15 cellular contexts compared by ENCODE assay signal in the genomic region with DNA sequence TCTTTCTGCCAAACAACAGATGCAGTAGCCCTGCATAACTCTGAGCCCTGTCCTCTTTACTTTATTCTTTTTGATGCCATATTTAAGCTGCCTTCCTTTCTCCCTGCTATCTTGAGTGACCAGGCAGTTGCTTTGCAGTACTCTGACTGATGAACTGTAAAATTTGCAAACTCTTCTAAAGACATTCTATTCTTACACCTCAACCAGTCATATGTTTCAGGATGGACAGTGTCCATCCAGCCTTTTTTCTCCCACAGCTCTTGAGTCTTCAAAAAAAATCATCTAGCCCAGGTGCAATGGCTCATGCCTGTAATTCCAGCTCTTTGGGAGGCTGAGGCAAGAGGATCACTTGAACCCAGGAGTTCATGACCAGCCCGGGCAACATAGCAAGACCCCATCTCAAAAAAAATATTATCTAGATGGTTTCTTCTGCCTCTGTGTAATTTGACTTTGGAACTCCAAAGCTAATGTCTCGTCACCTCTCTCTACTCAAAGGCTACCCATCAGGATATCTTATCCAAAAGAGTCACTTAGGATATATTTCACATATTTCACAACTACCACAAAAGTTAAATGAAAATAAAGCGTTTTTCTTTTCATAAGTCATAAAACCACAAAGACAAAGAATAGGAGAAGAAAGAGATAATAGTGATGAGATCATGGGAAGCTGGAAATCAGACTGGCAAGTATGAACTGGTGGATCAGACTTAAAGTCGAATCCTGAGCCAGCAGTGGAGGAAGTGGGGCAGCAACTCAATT. TPM values are rescaled to one million over a fixed set of nuclear protein-coding genes. Genes with fewer than 3 reads are reported as not detected.
DNase-seq lines count a peak whose midpoint lies in the region; ATAC-seq and TF ChIP-seq lines count a peak whose summit lies in the region.
"Had no signal": no experiment of that assay in that cellular context is flagged by ENCODE, and none has a peak within 500 bp of the region (broad histone marks: within the 10 kb centered on the region; RNA-seq: fewer than 3 reads in every experiment).

No MANE protein-coding gene starts in this region.

- peak overlapping the region; percentile 13 for H3K4me2 ChIP-seq in skeletal muscle satellite cell (ENCODE audit: low read length)

- TF ChIP-seq EP300 in gastroesophageal sphincter (IDR thresholded peaks at IDR 0.05), result no peak

- no peak for TF ChIP-seq POLR2A in gastroesophageal sphincter (IDR thresholded peaks at IDR 0.05)

- H3K27me3 ChIP-seq in skeletal muscle satellite cell (ENCODE audit: control insufficient read depth, insufficient read depth, low read length), result no peaks in the 10 kb centered on the region
- H3K27me3 ChIP-seq in gastroesophageal sphincter, result no peaks in the 10 kb centered on the region
- H3K27me3 ChIP-seq: Peyer's patch had no signal

- TF ChIP-seq CTCF in fibroblast of pulmonary artery (IDR thresholded peaks at IDR 0.05; ENCODE audit: low read length, missing control alignments) (no peak), gastroesophageal sphincter (IDR thresholded peaks at IDR 0.05) (no peak)

- H3K4me1 ChIP-seq in skeletal muscle satellite cell (ENCODE audit: control insufficient read depth, insufficient read depth, low read length), result peaks cover 64% of the 10 kb centered on the region
- peaks cover 0 to 20% (median 0%) of the 10 kb centered on the region in 3 donors for H3K4me1 ChIP-seq in gastroesophageal sphincter

- H3K9me3 ChIP-seq in skeletal muscle satellite cell (replicated peaks; ENCODE audit: low read length) (peaks cover 8% of the 10 kb centered on the region), gastroesophageal sphincter (peaks cover 0 to 20% (median 0%) of the 10 kb centered on the region in 3 donors)

- DNase-seq in HCEC 1CT (peak; percentile 60), fibroblast of pulmonary artery (ENCODE audit: low read depth) (peak; percentile 86), NCI-H2227 (lab: John Stamatoyannopoulos, UW; ENCODE audit: unreplicated experiment) (no peak), NCI-H774 (lab: John Stamatoyannopoulos, UW) (no peak), Ammon's horn (ENCODE audit: low spot score) (no peak)
- DNase-seq: activated CD8-positive, alpha-beta memory T cell treated with anti-CD3 and anti-CD28 coated beads, Interleukin-2, amount 10 ng/mL, durations not matched to agents 7 days and 5 days; CD4-positive, alpha-beta T cell; islet precursor cell; NCI-H1092 treated with DMSO at 0.1 percent for 48 hours; Peyer's patch; stimulated activated CD4-positive, alpha-beta T cell treated with anti-CD3 and anti-CD28 coated beads, Interleukin-4, amount 100 ng/mL, for 1 hour had no signal

- H3K27ac ChIP-seq in angular gyrus (ENCODE audit: low read depth, low read length) (peak overlapping the region; percentile 65), gastroesophageal sphincter (no peak overlapping the region)
- H3K27ac ChIP-seq: Peyer's patch had no signal

- H3K36me3 ChIP-seq in skeletal muscle satellite cell (ENCODE audit: insufficient read depth, low read length) (peaks cover 13% of the 10 kb centered on the region), gastroesophageal sphincter (no peaks in the 10 kb centered on the region)
- H3K36me3 ChIP-seq: Peyer's patch had no signal

- peak overlapping the region; percentile 37 for H3K9ac ChIP-seq in skeletal muscle satellite cell (ENCODE audit: low read depth, low read length)

- H3K4me3 ChIP-seq in fibroblast of pulmonary artery (replicated peaks; ENCODE audit: low read depth, low read length), result no peak overlapping the region
- H3K4me3 ChIP-seq in skeletal muscle satellite cell (ENCODE audit: low read length), result no peak overlapping the region
- H3K4me3 ChIP-seq in gastroesophageal sphincter, result no peak overlapping the region
- H3K4me3 ChIP-seq: Peyer's patch had no signal

- no peak for ATAC-seq in gastroesophageal sphincter
- ATAC-seq: activated CD8-positive, alpha-beta memory T cell treated with anti-CD3 and anti-CD28 coated beads, Interleukin-2, amount 10 ng/mL, durations not matched to agents 7 days and 5 days; stimulated activated effector memory CD8-positive, alpha-beta T cell treated with anti-CD3 and anti-CD28 coated beads, Interleukin-12 subunit alpha, Interleukin-12 subunit beta, amount 100 ng/mL, for 72 hours had no signal

- 75 to 91% methylated on average over 2 to 4 of the region's 4 CpGs for WGBS in gastroesophageal sphincter (ENCODE audit: low coverage in 1 of 2), 2 donors

RNA-seq across cellular contexts. Expression of gene IPO9, which starts 54.6 kb away (rescaled TPM):
- 16.2 and 20.1 TPM in 2 replicates for total RNA-seq in skeletal muscle satellite cell (2012; rRNA removed)
- 10 to 100 TPM; 21.6 to 30.7 (median 26.5) TPM for total RNA-seq in gastroesophageal sphincter

Comparison
In these comparisons a context has a peak if more than half of its experiments do, and no peak if none do; other contexts are left out.
1. DNase-seq: peak in HCEC 1CT (single experiment) and fibroblast of pulmonary artery (single experiment); none in NCI-H2227 (single experiment), NCI-H774 (single experiment) and Ammon's horn (single experiment).